ENCODE assay signal across 8 cellular contexts in the genomic region with DNA sequence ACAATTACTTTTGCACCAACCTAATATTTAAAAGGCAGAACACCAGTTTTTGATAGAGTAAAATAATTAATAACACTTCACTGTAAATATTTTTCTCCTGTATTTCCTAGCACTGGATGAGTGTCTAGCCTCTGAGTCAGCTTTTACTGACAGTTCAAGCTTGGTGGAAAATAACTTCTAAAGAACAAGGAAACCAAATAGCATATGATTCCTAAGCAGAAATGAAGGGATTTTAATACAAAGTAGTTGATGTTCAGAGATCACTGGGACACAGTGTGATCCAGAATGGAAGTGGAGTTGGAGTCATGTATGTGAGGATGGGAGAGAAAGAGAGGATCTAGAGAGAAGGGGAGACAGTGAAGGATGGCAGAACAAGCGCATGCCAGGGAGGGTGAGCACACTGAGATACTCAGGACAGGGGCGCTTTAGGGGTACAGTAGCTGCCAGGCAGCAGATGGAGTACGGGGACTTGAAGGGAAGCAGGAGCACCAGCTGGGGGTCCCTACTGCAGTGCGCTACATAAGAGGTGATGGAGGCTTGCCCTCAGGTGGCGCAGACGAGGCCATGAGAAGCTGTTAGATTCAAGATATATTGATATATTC.
DNase-seq lines count a peak whose midpoint lies in the region; ATAC-seq and TF ChIP-seq lines count a peak whose summit lies in the region.

No MANE protein-coding gene starts in this region.

- TF ChIP-seq CTCF in AG10803 (conservative IDR thresholded peaks at IDR 0.05; ENCODE audit: low read length) (no peak), fibroblast of villous mesenchyme (IDR thresholded peaks at IDR 0.05; ENCODE audit: insufficient read depth, low read depth, low read length) (no peak)

- ATAC-seq in GM19467 (IDR thresholded peaks at IDR 0.05; ENCODE audit: unreplicated experiment) (peak; percentile 23), HG03571 (IDR thresholded peaks at IDR 0.05; ENCODE audit: unreplicated experiment) (peak; percentile 37)

- DNase-seq in AG10803 (ENCODE audit: low read depth) (peak; percentile 66), fibroblast of villous mesenchyme (ENCODE audit: low read depth) (peak; percentile 42), OCI-M2 (lab: John Stamatoyannopoulos, UW; ENCODE audit: unreplicated experiment) (no peak), NCI-H2081 (lab: John Stamatoyannopoulos, UW) (no peak), NCI-H774 (lab: John Stamatoyannopoulos, UW) (no peak)
- DNase-seq in activated CD4-positive, CD25-positive, alpha-beta regulatory T cell (lab: John Stamatoyannopoulos, UW): no peak

- H3K4me3 ChIP-seq in AG10803 (ENCODE audit: low read length): no peak overlapping the region
- no peak overlapping the region for H3K4me3 ChIP-seq in fibroblast of villous mesenchyme (ENCODE audit: low read depth, low read length)

Comparison
In these comparisons a context has a peak if more than half of its experiments do, and no peak if none do; other contexts are left out.
1. DNase-seq: peak in AG10803 (single experiment) and fibroblast of villous mesenchyme (single experiment); none in activated CD4-positive, CD25-positive, alpha-beta regulatory T cell (0 of 4), OCI-M2 (single experiment), NCI-H2081 (0 of 2) and NCI-H774 (single experiment).